ENCODE assay signal across 26 cellular contexts in the genomic region with DNA sequence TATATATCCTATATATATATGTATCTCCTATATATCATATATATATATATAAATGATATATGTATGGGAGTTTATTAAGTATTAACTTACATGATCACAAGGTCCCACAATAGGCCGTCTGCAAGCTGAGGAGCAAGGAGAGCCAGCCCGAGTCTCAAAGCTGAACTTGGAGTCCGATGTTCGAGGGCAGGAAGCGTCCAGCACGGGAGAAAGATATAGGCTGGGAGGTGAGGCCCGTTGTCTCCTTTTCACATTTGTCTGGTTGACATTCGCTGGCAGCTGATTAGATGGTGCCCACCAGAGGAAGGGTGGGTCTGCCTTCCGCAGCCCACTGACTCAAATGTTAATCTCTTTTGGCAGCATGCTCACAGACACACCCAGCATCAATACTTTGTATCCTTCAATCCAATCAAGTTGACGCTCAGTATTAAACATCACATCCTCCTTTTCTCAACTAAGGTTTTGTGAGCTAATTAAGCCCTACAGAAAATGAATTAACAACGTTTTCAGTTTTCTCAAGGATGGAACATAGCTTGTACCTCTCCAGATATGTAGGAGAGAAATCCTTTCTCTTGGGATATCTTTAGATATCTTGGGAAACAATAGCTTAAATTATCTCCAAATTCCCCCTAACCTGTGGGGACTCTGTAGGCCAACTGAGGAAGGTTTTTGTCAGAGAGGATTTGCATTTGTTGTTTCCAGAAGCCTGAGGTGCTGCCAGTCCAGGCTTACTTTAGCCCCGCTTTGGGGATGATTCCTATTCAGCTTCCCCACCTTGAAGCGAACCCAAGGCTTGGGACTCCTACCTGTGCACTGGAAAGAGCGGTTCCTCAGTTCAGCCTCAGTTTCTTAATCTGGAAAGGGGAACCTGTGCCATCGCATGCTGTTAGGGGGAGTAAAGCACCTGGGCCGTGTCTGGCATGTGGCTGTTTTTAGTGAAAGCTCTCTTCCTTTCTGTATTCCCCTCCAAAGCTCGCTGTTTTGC.
"Had no signal": no experiment of that assay in that cellular context is flagged by ENCODE, and none has a peak within 500 bp of the region (broad histone marks: within the 10 kb centered on the region; RNA-seq: fewer than 3 reads in every experiment).

No MANE protein-coding gene starts in this region.

- H3K27me3 ChIP-seq: adrenal gland, ascending aorta, brain microvascular endothelial cell, colonic mucosa, tibial nerve had no signal

- H3K27ac Mint-ChIP-seq: activated naive CD8-positive, alpha-beta T cell; activated T-cell treated with anti-CD3 and anti-CD28 coated beads, Interleukin-2, amount 50 U/mL, for 24 hours; activated T-helper 17 cell treated with anti-CD3 and anti-CD28 coated beads, Interleukin-2, amount 50 U/mL, for 72 hours; effector memory CD8-positive, alpha-beta T cell; naive B cell; T-cell had no signal

- H3K4me1 Mint-ChIP-seq: activated T-helper 17 cell treated with anti-CD3 and anti-CD28 coated beads, Interleukin-2, amount 50 U/mL, for 72 hours; central memory CD8-positive, alpha-beta T cell; naive B cell; neural crest cell; T-cell had no signal

- H3K36me3 ChIP-seq: adrenal gland, ascending aorta, brain microvascular endothelial cell, colonic mucosa, lower lobe of right lung, prostate gland, tibial nerve had no signal

- H3K9me3 ChIP-seq: adrenal gland, ascending aorta, colonic mucosa, lower lobe of right lung, prostate gland, tibial nerve had no signal

- H3K4me1 ChIP-seq: adrenal gland, ascending aorta, colonic mucosa, lower lobe of right lung, prostate gland, tibial nerve had no signal

- H3K27ac ChIP-seq: adrenal gland, ascending aorta, brain microvascular endothelial cell, colonic mucosa, dorsolateral prefrontal cortex, lower lobe of right lung, prostate gland, tibial nerve, WERI-Rb-1 had no signal

- H3K36me3 Mint-ChIP-seq: activated naive CD8-positive, alpha-beta T cell; naive B cell; T-cell had no signal

- H3K9me3 Mint-ChIP-seq: activated T-cell treated with anti-CD3 and anti-CD28 coated beads, Interleukin-2, amount 50 U/mL, for 24 hours; activated T-helper 17 cell treated with anti-CD3 and anti-CD28 coated beads, Interleukin-2, amount 50 U/mL, for 72 hours; central memory CD8-positive, alpha-beta T cell; effector memory CD8-positive, alpha-beta T cell; neural crest cell; T-cell had no signal

- H3K4me3 Mint-ChIP-seq: activated naive CD8-positive, alpha-beta T cell; activated T-cell treated with anti-CD3 and anti-CD28 coated beads, Interleukin-2, amount 50 U/mL, for 24 hours; activated T-helper 17 cell treated with anti-CD3 and anti-CD28 coated beads, Interleukin-2, amount 50 U/mL, for 72 hours; central memory CD8-positive, alpha-beta T cell; effector memory CD8-positive, alpha-beta T cell; neural crest cell; T-cell had no signal

- DNase-seq: activated CD4-positive, alpha-beta T cell treated with anti-CD3 and anti-CD28 coated beads, Interleukin-2, amount 50 U/mL, for 4 hours; activated CD4-positive, CD25-positive, alpha-beta regulatory T cell treated with anti-CD3 and anti-CD28 coated beads, Interleukin-2, amount 50 U/mL, for 72 hours; activated T-cell treated with anti-CD3 and anti-CD28 coated beads, Interleukin-2, amount 50 U/mL, for 24 hours; brain microvascular endothelial cell; colonic mucosa; effector memory CD8-positive, alpha-beta T cell; foreskin melanocyte; lower lobe of right lung; naive B cell; stimulated activated CD4-positive, alpha-beta T cell treated with anti-CD3 and anti-CD28 coated beads, Interleukin-12 subunit alpha, Interleukin-12 subunit beta, amount 100 ng/mL, for 4 hours; stimulated activated CD4-positive, alpha-beta T cell treated with anti-CD3 and anti-CD28 coated beads, Interleukin-4, amount 100 ng/mL, for 4 hours; stimulated activated naive CD8-positive, alpha-beta T cell treated with anti-CD3 and anti-CD28 coated beads, Interleukin-15, Interleukin-2, amounts not matched to agents 100 U/mL and 50 U/mL, for 24 hours; substantia nigra; T-cell; WERI-Rb-1 had no signal

- H3K4me3 ChIP-seq: adrenal gland, ascending aorta, colonic mucosa, dorsolateral prefrontal cortex, lower lobe of right lung, prostate gland, tibial nerve had no signal

- ATAC-seq: activated T-helper 17 cell treated with anti-CD3 and anti-CD28 coated beads, Interleukin-2, amount 50 U/mL, for 72 hours; effector memory CD8-positive, alpha-beta T cell; esophagus mucosa; left lobe of liver; lower lobe of right lung; stimulated activated naive CD8-positive, alpha-beta T cell treated with anti-CD3 and anti-CD28 coated beads, Interleukin-15, Interleukin-2, amounts not matched to agents 100 U/mL and 50 U/mL, for 24 hours; T-cell had no signal
